Comparison of ENCODE assay signal across 25 cellular contexts in the genomic region with DNA sequence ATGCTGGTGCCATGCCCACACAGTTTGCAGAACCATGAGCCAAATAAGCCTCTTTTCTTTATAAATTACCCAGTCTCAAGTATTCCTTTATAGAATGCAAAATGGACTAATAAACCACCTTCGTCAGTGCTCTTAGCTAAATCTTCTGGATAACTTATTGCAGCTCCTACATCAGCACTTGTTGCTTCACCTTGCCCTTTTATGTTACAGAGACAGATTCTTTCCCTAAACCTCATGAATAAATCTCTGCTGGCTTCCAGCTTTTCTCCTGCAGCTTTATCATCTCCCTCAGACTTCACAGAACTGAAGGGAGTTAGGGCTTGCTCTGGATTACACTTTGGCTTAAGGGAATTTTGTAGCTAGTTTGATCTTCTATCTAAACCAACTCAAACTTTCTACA.
"Had no signal": no experiment of that assay in that cellular context is flagged by ENCODE, and none has a peak within 500 bp of the region (broad histone marks: within the 10 kb centered on the region; RNA-seq: fewer than 3 reads in every experiment).

No MANE protein-coding gene starts in this region.

- H3K4me3 Mint-ChIP-seq: activated T-cell treated with anti-CD3 and anti-CD28 coated beads, Interleukin-2, amount 50 U/mL, for 24 hours; activated T-helper 17 cell treated with anti-CD3 and anti-CD28 coated beads, Interleukin-2, amount 50 U/mL, for 72 hours; dendritic cell treated with granulocyte-macrophage colony-stimulating factor and Interleukin-4, amounts not matched to agents 40 ng/mL and 50 ng/mL, for 4 days; stimulated activated naive B cell treated with anti-CD40 and anti-IgM and Interleukin-4, amounts not matched to agents 10 μg/mL and 1 μg/mL and 100 μg/mL, for 72 hours; T-cell; T-helper 2 cell treated with Interferon-gamma antibody and Interleukin-4, amounts not matched to agents 5 μg/mL and 100 μg/mL, for 36 hours; type B pancreatic cell had no signal

- H3K27ac ChIP-seq: ascending aorta, esophagus muscularis mucosa, left lung, sigmoid colon, testis, vagina, WERI-Rb-1 had no signal

- H3K9me3 Mint-ChIP-seq: activated naive CD4-positive, alpha-beta T cell treated with anti-CD3 and anti-CD28 coated beads, Interleukin-2, amount 50 U/mL, for 72 hours; activated T-cell treated with anti-CD3 and anti-CD28 coated beads, Interleukin-2, amount 50 U/mL, for 24 hours; activated T-helper 17 cell treated with anti-CD3 and anti-CD28 coated beads, Interleukin-2, amount 50 U/mL, for 72 hours; dendritic cell treated with granulocyte-macrophage colony-stimulating factor and Interleukin-4, amounts not matched to agents 40 ng/mL and 50 ng/mL, for 4 days; stimulated activated naive B cell treated with anti-CD40 and anti-IgM and Interleukin-4, amounts not matched to agents 10 μg/mL and 1 μg/mL and 100 μg/mL, for 72 hours; T-cell; T-helper 2 cell treated with Interferon-gamma antibody and Interleukin-4, amounts not matched to agents 5 μg/mL and 100 μg/mL, for 36 hours; type B pancreatic cell had no signal

- DNase-seq: activated CD4-positive, alpha-beta T cell treated with anti-CD3 and anti-CD28 coated beads for 1 hour; activated CD4-positive, alpha-beta T cell treated with anti-CD3 and anti-CD28 coated beads, Interleukin-2, amount 50 U/mL, for 1 hour; activated T-cell treated with anti-CD3 and anti-CD28 coated beads, Interleukin-2, amount 50 U/mL, for 24 hours; effector CD8-positive, alpha-beta T cell; hippocampal formation; kidney glomerular epithelial cell; left lung; occipital lobe; posterior cingulate gyrus; sigmoid colon; stimulated activated CD4-positive, alpha-beta T cell treated with anti-CD3 and anti-CD28 coated beads, Interleukin-2, amount 100 ng/mL, for 48 hours; stimulated activated CD8-positive, alpha-beta memory T cell treated with anti-CD3 and anti-CD28 coated beads, Interleukin-4, amount 100 ng/mL, for 48 hours; stimulated activated naive B cell treated with anti-CD40 and anti-IgM and Interleukin-4, amounts not matched to agents 10 μg/mL and 1 μg/mL and 100 μg/mL, for 72 hours; T-cell; testis; WERI-Rb-1 had no signal

- ATAC-seq: activated naive CD4-positive, alpha-beta T cell treated with anti-CD3 and anti-CD28 coated beads, Interleukin-2, amount 50 U/mL, for 72 hours; activated T-helper 17 cell treated with anti-CD3 and anti-CD28 coated beads, Interleukin-2, amount 50 U/mL, for 72 hours; left lung; stimulated activated naive B cell treated with anti-CD40 and anti-IgM and Interleukin-4, amounts not matched to agents 10 μg/mL and 1 μg/mL and 100 μg/mL, for 72 hours; T-cell had no signal

- H3K4me3 ChIP-seq: ascending aorta, esophagus muscularis mucosa, left lung, lung, sigmoid colon, testis, vagina had no signal

- H3K27me3 Mint-ChIP-seq: activated T-cell treated with anti-CD3 and anti-CD28 coated beads, Interleukin-2, amount 50 U/mL, for 24 hours; activated T-helper 17 cell treated with anti-CD3 and anti-CD28 coated beads, Interleukin-2, amount 50 U/mL, for 72 hours; dendritic cell treated with granulocyte-macrophage colony-stimulating factor and Interleukin-4, amounts not matched to agents 40 ng/mL and 50 ng/mL, for 4 days; stimulated activated naive B cell treated with anti-CD40 and anti-IgM and Interleukin-4, amounts not matched to agents 10 μg/mL and 1 μg/mL and 100 μg/mL, for 72 hours; T-cell; type B pancreatic cell had no signal

- H3K36me3 ChIP-seq: vagina had no signal

- H3K27ac Mint-ChIP-seq: activated naive CD4-positive, alpha-beta T cell treated with anti-CD3 and anti-CD28 coated beads, Interleukin-2, amount 50 U/mL, for 72 hours; activated T-cell treated with anti-CD3 and anti-CD28 coated beads, Interleukin-2, amount 50 U/mL, for 24 hours; activated T-helper 17 cell treated with anti-CD3 and anti-CD28 coated beads, Interleukin-2, amount 50 U/mL, for 72 hours; dendritic cell treated with granulocyte-macrophage colony-stimulating factor and Interleukin-4, amounts not matched to agents 40 ng/mL and 50 ng/mL, for 4 days; stimulated activated naive B cell treated with anti-CD40 and anti-IgM and Interleukin-4, amounts not matched to agents 10 μg/mL and 1 μg/mL and 100 μg/mL, for 72 hours; T-helper 2 cell treated with Interferon-gamma antibody and Interleukin-4, amounts not matched to agents 5 μg/mL and 100 μg/mL, for 36 hours; type B pancreatic cell had no signal

- H3K27me3 ChIP-seq: ascending aorta, esophagus muscularis mucosa, left lung, sigmoid colon, testis, vagina had no signal

- H3K9me3 ChIP-seq: ascending aorta, esophagus muscularis mucosa, left lung, sigmoid colon, testis, vagina had no signal

- H3K4me1 ChIP-seq: left lung, testis had no signal
